ENCODE assay signal across 1 cellular context in genomic region chr18:10927980-10928605, GRCh38.
TF ChIP-seq lines count a peak whose summit lies in the region.

No MANE protein-coding gene starts in this region.

TF ChIP-seq in H1, 55 proteins besides CTCF, POLR2A, EP300 and RAD21 (continued from another document):
- TF ChIP-seq, protein P1, sequence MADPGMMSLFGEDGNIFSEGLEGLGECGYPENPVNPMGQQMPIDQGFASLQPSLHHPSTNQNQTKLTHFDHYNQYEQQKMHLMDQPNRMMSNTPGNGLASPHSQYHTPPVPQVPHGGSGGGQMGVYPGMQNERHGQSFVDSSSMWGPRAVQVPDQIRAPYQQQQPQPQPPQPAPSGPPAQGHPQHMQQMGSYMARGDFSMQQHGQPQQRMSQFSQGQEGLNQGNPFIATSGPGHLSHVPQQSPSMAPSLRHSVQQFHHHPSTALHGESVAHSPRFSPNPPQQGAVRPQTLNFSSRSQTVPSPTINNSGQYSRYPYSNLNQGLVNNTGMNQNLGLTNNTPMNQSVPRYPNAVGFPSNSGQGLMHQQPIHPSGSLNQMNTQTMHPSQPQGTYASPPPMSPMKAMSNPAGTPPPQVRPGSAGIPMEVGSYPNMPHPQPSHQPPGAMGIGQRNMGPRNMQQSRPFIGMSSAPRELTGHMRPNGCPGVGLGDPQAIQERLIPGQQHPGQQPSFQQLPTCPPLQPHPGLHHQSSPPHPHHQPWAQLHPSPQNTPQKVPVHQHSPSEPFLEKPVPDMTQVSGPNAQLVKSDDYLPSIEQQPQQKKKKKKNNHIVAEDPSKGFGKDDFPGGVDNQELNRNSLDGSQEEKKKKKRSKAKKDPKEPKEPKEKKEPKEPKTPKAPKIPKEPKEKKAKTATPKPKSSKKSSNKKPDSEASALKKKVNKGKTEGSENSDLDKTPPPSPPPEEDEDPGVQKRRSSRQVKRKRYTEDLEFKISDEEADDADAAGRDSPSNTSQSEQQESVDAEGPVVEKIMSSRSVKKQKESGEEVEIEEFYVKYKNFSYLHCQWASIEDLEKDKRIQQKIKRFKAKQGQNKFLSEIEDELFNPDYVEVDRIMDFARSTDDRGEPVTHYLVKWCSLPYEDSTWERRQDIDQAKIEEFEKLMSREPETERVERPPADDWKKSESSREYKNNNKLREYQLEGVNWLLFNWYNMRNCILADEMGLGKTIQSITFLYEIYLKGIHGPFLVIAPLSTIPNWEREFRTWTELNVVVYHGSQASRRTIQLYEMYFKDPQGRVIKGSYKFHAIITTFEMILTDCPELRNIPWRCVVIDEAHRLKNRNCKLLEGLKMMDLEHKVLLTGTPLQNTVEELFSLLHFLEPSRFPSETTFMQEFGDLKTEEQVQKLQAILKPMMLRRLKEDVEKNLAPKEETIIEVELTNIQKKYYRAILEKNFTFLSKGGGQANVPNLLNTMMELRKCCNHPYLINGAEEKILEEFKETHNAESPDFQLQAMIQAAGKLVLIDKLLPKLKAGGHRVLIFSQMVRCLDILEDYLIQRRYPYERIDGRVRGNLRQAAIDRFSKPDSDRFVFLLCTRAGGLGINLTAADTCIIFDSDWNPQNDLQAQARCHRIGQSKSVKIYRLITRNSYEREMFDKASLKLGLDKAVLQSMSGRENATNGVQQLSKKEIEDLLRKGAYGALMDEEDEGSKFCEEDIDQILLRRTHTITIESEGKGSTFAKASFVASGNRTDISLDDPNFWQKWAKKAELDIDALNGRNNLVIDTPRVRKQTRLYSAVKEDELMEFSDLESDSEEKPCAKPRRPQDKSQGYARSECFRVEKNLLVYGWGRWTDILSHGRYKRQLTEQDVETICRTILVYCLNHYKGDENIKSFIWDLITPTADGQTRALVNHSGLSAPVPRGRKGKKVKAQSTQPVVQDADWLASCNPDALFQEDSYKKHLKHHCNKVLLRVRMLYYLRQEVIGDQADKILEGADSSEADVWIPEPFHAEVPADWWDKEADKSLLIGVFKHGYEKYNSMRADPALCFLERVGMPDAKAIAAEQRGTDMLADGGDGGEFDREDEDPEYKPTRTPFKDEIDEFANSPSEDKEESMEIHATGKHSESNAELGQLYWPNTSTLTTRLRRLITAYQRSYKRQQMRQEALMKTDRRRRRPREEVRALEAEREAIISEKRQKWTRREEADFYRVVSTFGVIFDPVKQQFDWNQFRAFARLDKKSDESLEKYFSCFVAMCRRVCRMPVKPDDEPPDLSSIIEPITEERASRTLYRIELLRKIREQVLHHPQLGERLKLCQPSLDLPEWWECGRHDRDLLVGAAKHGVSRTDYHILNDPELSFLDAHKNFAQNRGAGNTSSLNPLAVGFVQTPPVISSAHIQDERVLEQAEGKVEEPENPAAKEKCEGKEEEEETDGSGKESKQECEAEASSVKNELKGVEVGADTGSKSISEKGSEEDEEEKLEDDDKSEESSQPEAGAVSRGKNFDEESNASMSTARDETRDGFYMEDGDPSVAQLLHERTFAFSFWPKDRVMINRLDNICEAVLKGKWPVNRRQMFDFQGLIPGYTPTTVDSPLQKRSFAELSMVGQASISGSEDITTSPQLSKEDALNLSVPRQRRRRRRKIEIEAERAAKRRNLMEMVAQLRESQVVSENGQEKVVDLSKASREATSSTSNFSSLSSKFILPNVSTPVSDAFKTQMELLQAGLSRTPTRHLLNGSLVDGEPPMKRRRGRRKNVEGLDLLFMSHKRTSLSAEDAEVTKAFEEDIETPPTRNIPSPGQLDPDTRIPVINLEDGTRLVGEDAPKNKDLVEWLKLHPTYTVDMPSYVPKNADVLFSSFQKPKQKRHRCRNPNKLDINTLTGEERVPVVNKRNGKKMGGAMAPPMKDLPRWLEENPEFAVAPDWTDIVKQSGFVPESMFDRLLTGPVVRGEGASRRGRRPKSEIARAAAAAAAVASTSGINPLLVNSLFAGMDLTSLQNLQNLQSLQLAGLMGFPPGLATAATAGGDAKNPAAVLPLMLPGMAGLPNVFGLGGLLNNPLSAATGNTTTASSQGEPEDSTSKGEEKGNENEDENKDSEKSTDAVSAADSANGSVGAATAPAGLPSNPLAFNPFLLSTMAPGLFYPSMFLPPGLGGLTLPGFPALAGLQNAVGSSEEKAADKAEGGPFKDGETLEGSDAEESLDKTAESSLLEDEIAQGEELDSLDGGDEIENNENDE (IDR thresholded peaks at IDR 0.05; ENCODE audit: insufficient replicate concordance, low read length) = no peak
- TF ChIP-seq EZH2 (IDR thresholded peaks at IDR 0.05; ENCODE audit: low read depth, low read length, severe bottlenecking) (no peak), SAP30 (IDR thresholded peaks at IDR 0.05; ENCODE audit: insufficient read depth, insufficient replicate concordance, low read length) (no peak)
